Comparison of ENCODE assay signal across 4 cellular contexts in the genomic region with DNA sequence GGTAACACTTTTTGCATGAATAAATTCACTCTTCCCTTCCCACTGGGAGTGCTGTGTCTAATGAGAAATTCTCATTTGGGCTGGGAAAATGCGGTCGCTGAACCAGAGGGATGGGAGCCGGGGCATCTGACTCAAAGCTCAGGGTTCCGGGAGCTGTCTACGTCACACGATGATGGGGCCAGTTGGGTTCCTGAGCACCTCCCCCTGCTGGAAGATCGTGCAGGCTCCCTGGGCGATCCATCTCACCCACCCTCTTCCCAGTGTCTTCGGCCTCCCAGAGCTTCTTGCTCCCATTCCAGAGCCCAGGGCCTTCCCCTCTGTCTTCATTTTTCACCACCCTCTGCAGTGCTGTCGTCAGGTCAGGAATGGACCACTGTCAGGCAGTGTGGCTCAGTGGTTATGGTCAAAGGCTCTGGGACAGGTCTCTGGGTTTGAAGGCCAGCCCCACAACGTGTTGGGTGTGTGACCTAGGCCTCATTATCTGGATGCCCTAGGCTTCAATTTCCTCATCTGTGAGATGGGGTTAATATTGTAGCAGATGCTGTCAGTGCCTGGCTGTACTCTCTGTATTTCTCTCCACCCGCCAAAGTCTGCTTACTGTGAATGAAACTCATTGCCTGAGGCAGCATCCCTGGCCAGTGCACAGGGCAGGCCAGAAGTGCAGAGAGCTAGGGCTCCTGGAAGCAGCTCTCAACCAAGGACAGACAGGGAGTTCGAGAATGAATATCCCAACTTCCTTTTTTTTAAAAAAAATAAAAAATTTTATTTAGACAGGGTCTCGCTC.
A peak's percentile ranks its signal among the peaks of the same experiment; 100 is the strongest.
TF ChIP-seq lines count a peak whose summit lies in the region.

No MANE protein-coding gene starts in this region.

TF ChIP-seq in SK-N-SH, 30 proteins besides CTCF, POLR2A, EP300 and RAD21 (continues in another document):
- no peak for TF ChIP-seq TAF1 (IDR thresholded peaks at IDR 0.05; ENCODE audit: borderline replicate concordance, low read depth, low read length)
- no peak for TF ChIP-seq ELF1 (IDR thresholded peaks at IDR 0.05)
- TF ChIP-seq EZH2phosphoT487 (IDR thresholded peaks at IDR 0.05; ENCODE audit: borderline replicate concordance, low read depth), result no peak
- no peak for TF ChIP-seq NFIC (IDR thresholded peaks at IDR 0.05; ENCODE audit: borderline replicate concordance)
- TF ChIP-seq GATA2 (CRISPR knock-in tag; IDR thresholded peaks at IDR 0.05), result peak; percentile 53; the same call in 1 of the 2 replicates
- no peak for TF ChIP-seq GABPA (IDR thresholded peaks at IDR 0.05; ENCODE audit: low read depth)
- TF ChIP-seq MXI1 (IDR thresholded peaks at IDR 0.05; ENCODE audit: low read depth, low read length), result peak; percentile 44; the same call in 1 of the 2 replicates
- no peak for TF ChIP-seq MEF2A (IDR thresholded peaks at IDR 0.05; ENCODE audit: borderline replicate concordance, low read depth)
- TF ChIP-seq, protein P1, sequence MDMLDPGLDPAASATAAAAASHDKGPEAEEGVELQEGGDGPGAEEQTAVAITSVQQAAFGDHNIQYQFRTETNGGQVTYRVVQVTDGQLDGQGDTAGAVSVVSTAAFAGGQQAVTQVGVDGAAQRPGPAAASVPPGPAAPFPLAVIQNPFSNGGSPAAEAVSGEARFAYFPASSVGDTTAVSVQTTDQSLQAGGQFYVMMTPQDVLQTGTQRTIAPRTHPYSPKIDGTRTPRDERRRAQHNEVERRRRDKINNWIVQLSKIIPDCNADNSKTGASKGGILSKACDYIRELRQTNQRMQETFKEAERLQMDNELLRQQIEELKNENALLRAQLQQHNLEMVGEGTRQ (IDR thresholded peaks at IDR 0.05; ENCODE audit: borderline replicate concordance, low read depth, low read length), result no peak
- no peak for TF ChIP-seq YY1 (IDR thresholded peaks at IDR 0.05; ENCODE audit: low read depth)
- TF ChIP-seq FOXJ3 (CRISPR knock-in tag; IDR thresholded peaks at IDR 0.05), result peak; percentile 52; the same call in 1 of the 2 replicates
- no peak for TF ChIP-seq SIN3A (IDR thresholded peaks at IDR 0.05; ENCODE audit: borderline replicate concordance, low read depth, low read length)
- no peak for TF ChIP-seq TCF12 (IDR thresholded peaks at IDR 0.05)
- TF ChIP-seq RXRA (IDR thresholded peaks at IDR 0.05; ENCODE audit: borderline replicate concordance, low read depth), result no peak

TF ChIP-seq in SK-N-SH treated with all-trans-retinoic acid at 6 μM for 48 hours, 23 proteins besides CTCF, POLR2A, EP300 and RAD21:
- TF ChIP-seq, protein P2, sequence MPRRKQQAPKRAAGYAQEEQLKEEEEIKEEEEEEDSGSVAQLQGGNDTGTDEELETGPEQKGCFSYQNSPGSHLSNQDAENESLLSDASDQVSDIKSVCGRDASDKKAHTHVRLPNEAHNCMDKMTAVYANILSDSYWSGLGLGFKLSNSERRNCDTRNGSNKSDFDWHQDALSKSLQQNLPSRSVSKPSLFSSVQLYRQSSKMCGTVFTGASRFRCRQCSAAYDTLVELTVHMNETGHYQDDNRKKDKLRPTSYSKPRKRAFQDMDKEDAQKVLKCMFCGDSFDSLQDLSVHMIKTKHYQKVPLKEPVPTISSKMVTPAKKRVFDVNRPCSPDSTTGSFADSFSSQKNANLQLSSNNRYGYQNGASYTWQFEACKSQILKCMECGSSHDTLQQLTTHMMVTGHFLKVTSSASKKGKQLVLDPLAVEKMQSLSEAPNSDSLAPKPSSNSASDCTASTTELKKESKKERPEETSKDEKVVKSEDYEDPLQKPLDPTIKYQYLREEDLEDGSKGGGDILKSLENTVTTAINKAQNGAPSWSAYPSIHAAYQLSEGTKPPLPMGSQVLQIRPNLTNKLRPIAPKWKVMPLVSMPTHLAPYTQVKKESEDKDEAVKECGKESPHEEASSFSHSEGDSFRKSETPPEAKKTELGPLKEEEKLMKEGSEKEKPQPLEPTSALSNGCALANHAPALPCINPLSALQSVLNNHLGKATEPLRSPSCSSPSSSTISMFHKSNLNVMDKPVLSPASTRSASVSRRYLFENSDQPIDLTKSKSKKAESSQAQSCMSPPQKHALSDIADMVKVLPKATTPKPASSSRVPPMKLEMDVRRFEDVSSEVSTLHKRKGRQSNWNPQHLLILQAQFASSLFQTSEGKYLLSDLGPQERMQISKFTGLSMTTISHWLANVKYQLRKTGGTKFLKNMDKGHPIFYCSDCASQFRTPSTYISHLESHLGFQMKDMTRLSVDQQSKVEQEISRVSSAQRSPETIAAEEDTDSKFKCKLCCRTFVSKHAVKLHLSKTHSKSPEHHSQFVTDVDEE (CRISPR knock-in tag; IDR thresholded peaks at IDR 0.05), result no peak
- TF ChIP-seq CSDC2 (CRISPR knock-in tag; IDR thresholded peaks at IDR 0.05) (no peak), ESRRG (CRISPR knock-in tag; IDR thresholded peaks at IDR 0.05) (no peak), ISL1 (CRISPR knock-in tag; IDR thresholded peaks at IDR 0.05) (no peak)
- TF ChIP-seq, protein P3, sequence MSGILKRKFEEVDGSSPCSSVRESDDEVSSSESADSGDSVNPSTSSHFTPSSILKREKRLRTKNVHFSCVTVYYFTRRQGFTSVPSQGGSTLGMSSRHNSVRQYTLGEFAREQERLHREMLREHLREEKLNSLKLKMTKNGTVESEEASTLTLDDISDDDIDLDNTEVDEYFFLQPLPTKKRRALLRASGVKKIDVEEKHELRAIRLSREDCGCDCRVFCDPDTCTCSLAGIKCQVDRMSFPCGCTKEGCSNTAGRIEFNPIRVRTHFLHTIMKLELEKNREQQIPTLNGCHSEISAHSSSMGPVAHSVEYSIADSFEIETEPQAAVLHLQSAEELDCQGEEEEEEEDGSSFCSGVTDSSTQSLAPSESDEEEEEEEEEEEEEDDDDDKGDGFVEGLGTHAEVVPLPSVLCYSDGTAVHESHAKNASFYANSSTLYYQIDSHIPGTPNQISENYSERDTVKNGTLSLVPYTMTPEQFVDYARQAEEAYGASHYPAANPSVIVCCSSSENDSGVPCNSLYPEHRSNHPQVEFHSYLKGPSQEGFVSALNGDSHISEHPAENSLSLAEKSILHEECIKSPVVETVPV (CRISPR knock-in tag; IDR thresholded peaks at IDR 0.05), result no peak

TF ChIP-seq in HCT116, 20 proteins besides CTCF, POLR2A, EP300 and RAD21:
- TF ChIP-seq YY1 (IDR thresholded peaks at IDR 0.05; ENCODE audit: extremely low read depth, insufficient replicate concordance, low read depth, low read length) (no peak), EZH2 (IDR thresholded peaks at IDR 0.05) (no peak), ZFX (IDR thresholded peaks at IDR 0.05) (no peak), TCF7L2 (IDR thresholded peaks at IDR 0.05; ENCODE audit: borderline replicate concordance, extremely low read depth, insufficient read depth, insufficient read length) (no peak), SP1 (IDR thresholded peaks at IDR 0.05; ENCODE audit: low read depth) (no peak), CBX3 (IDR thresholded peaks at IDR 0.05; ENCODE audit: low read depth) (no peak), EZH2phosphoT487 (IDR thresholded peaks at IDR 0.05; ENCODE audit: borderline replicate concordance) (no peak), CEBPB (IDR thresholded peaks at IDR 0.05; ENCODE audit: low read depth) (no peak), SRF (IDR thresholded peaks at IDR 0.05; ENCODE audit: low read depth) (no peak), POLR2AphosphoS5 (IDR thresholded peaks at IDR 0.05; ENCODE audit: low read depth, low read length) (no peak)
- TF ChIP-seq, protein P4, sequence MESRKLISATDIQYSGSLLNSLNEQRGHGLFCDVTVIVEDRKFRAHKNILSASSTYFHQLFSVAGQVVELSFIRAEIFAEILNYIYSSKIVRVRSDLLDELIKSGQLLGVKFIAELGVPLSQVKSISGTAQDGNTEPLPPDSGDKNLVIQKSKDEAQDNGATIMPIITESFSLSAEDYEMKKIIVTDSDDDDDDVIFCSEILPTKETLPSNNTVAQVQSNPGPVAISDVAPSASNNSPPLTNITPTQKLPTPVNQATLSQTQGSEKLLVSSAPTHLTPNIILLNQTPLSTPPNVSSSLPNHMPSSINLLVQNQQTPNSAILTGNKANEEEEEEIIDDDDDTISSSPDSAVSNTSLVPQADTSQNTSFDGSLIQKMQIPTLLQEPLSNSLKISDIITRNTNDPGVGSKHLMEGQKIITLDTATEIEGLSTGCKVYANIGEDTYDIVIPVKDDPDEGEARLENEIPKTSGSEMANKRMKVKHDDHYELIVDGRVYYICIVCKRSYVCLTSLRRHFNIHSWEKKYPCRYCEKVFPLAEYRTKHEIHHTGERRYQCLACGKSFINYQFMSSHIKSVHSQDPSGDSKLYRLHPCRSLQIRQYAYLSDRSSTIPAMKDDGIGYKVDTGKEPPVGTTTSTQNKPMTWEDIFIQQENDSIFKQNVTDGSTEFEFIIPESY (IDR thresholded peaks at IDR 0.05; ENCODE audit: extremely low read depth, insufficient replicate concordance, low read length), result no peak

TF ChIP-seq in K562, 482 proteins besides CTCF, POLR2A, EP300 and RAD21:
- TF ChIP-seq ATF1 (CRISPR knock-in tag; IDR thresholded peaks at IDR 0.05) (no peak), ATF1 (tag; IDR thresholded peaks at IDR 0.05) (peak; percentile 45), CREM (IDR thresholded peaks at IDR 0.05; ENCODE audit: low read depth) (peak; percentile 65; the same call in 1 of the 2 replicates), ESRRB (CRISPR knock-in tag; IDR thresholded peaks at IDR 0.05; ENCODE audit: borderline replicate concordance) (no peak)
- TF ChIP-seq, protein P5, sequence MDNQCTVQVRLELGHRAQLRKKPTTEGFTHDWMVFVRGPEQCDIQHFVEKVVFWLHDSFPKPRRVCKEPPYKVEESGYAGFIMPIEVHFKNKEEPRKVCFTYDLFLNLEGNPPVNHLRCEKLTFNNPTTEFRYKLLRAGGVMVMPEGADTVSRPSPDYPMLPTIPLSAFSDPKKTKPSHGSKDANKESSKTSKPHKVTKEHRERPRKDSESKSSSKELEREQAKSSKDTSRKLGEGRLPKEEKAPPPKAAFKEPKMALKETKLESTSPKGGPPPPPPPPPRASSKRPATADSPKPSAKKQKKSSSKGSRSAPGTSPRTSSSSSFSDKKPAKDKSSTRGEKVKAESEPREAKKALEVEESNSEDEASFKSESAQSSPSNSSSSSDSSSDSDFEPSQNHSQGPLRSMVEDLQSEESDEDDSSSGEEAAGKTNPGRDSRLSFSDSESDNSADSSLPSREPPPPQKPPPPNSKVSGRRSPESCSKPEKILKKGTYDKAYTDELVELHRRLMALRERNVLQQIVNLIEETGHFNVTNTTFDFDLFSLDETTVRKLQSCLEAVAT (IDR thresholded peaks at IDR 0.05), result no peak
TF ChIP-seq in K562: peak in this region for 2.
